ENCODE assay signal across 12 cellular contexts in the genomic region with DNA sequence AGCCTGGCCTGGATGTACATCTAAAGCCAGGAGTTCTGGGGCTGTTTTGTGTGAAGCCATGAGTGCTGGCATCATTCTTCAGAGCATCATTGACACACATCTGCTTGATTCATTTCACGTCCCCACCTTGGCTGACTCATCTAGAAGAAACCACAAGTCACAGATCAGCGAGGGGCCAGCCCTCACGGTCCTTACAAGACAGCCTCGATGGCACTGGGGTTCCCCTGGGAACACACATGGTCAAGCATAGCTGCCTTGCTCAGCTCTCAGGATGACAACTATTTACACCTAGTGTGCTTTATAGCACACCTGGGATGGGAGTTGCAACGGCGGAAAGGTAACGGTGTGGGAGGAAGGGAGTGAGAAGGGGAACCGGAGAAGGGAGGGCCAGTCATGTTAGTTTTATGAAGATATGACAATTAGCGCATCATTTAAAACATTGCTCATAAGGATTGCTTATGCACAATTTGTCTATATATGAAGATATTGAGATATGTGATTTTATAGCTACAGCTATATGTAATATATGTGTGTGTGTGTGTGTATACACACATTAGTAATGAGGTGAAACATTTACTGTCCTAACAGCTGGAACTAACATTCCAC.
DNase-seq lines count a peak whose midpoint lies in the region; ATAC-seq, FAIRE-seq and TF ChIP-seq lines count a peak whose summit lies in the region.
"Had no signal": no experiment of that assay in that cellular context is flagged by ENCODE, and none has a peak within 500 bp of the region (broad histone marks: within the 10 kb centered on the region; RNA-seq: fewer than 3 reads in every experiment).

No MANE protein-coding gene starts in this region.

- TF ChIP-seq CTCF in osteoblast (IDR thresholded peaks at IDR 0.05; ENCODE audit: extremely low read depth, low read depth, low read length) (no peak), D721Med (IDR thresholded peaks at IDR 0.05; ENCODE audit: insufficient read depth, missing control alignments) (no peak)

- H3K9me3 ChIP-seq in osteoblast (ENCODE audit: low read depth, low read length) = no peaks in the 10 kb centered on the region

- no peaks in the 10 kb centered on the region for H3K4me1 ChIP-seq in osteoblast (ENCODE audit: insufficient read depth, low read length)
- H3K4me1 ChIP-seq: suprapubic skin had no signal

- intact Hi-C loops in sciatic nerve (cut with DNase I) = no loop called here

- H4K20me1 ChIP-seq in osteoblast (ENCODE audit: insufficient read depth, low read length) = no peaks in the 10 kb centered on the region

- ATAC-seq in GM18508 (IDR thresholded peaks at IDR 0.05; ENCODE audit: insufficient read depth, unreplicated experiment) (peak; percentile 84), GM21528 (IDR thresholded peaks at IDR 0.05; ENCODE audit: low FRiP score, unreplicated experiment) (peak; percentile 81), HG03520 (IDR thresholded peaks at IDR 0.05; ENCODE audit: unreplicated experiment) (peak; percentile 90), sciatic nerve (no peak)

- no peak overlapping the region for H3K27ac ChIP-seq in osteoblast (ENCODE audit: low read depth, low read length)
- H3K27ac ChIP-seq: epithelial cell of prostate, suprapubic skin had no signal

- no peaks in the 10 kb centered on the region for H3K79me2 ChIP-seq in osteoblast (ENCODE audit: insufficient read depth, low read length)

- no peaks in the 10 kb centered on the region for H3K36me3 ChIP-seq in osteoblast (ENCODE audit: insufficient read depth, low read length)
- H3K36me3 ChIP-seq: suprapubic skin had no signal

- H3K4me2 ChIP-seq in osteoblast (ENCODE audit: insufficient read depth, low read length) = no peak overlapping the region

- FAIRE-seq in D721Med (lab: Jason Lieb, UNC) = no peak
- FAIRE-seq: TTC549 had no signal

- H2AFZ ChIP-seq in osteoblast (ENCODE audit: low read length) = no peak overlapping the region

- H3K27me3 ChIP-seq in osteoblast (ENCODE audit: insufficient read depth, low read length) = peaks cover 34% of the 10 kb centered on the region
- H3K27me3 ChIP-seq: suprapubic skin had no signal

- no peak overlapping the region for H3K4me3 ChIP-seq in osteoblast (ENCODE audit: insufficient read depth, low read length)
- H3K4me3 ChIP-seq: suprapubic skin had no signal

- DNase-seq in osteoblast (ENCODE audit: insufficient read length, low spot score, missing footprints) (peak; percentile 49), T-helper 9 cell (no peak), ecto neural progenitor cell (ENCODE audit: low spot score) (no peak), D721Med (ENCODE audit: insufficient read length, low spot score) (no peak), sciatic nerve (ENCODE audit: low spot score) (no peak)
- DNase-seq: GDM1 had no signal
